In the genomic region with DNA sequence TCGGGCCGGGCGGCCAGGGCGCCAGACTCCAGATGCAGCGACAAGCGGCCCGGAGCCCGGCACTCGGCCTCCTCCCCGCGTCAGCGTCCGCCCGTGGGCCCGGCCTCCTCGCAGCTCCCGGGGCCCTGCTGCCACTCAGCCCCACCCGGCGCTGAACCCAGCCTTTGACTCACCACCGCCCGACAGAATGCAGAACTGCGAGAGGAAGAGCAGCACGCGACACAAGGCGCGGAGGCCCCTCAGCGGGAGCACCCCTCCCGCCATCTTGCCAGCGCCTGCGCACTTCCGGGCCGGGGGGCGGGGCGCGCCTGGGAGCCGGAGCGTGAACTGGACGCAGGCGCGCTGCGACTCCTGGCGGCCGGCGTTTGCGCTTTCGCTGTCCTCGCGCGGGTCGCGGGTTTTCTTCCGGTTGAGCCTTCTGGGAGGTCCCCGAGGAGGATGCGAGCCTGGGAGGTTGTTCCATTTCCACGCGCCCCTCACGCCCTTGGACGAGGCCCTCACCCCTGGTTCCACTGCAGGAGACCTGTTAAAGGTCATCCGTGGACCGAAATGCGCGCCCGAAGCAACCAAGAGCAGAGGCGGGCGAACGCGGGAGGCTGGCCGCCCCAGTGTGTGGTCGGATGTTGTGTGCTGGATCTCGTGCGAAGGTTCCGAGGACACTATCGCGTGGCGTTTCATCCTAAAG, we compare ENCODE assay signal across 1 cellular context.
TF ChIP-seq lines count a peak whose summit lies in the region.

TSS of gene TM2D3 (minus strand) at position 284 of the 685 bp plus-strand sequence. CDS start at position 264, 20 bp downstream.

TF ChIP-seq in GM12878, 131 proteins besides CTCF, POLR2A, EP300 and RAD21 (continued from another document and continues in another):
- TF ChIP-seq IRF5 (IDR thresholded peaks at IDR 0.05; ENCODE audit: borderline replicate concordance) (no peak), ZZZ3 (IDR thresholded peaks at IDR 0.05; ENCODE audit: control insufficient read depth, insufficient read length, low read depth) (no peak), MYC (IDR thresholded peaks at IDR 0.05; ENCODE audit: insufficient read depth, insufficient read length, insufficient replicate concordance, low read length, severe bottlenecking) (peak; percentile 86), IKZF2 (IDR thresholded peaks at IDR 0.05) (0 out of 4 replicates have a peak, but pooled peaks of 1 of the 2 experiments have one; percentile 40), ZNF207 (IDR thresholded peaks at IDR 0.05; ENCODE audit: borderline replicate concordance) (peak; percentile 77; the same call in 1 of the 2 replicates), RBBP5 (conservative IDR thresholded peaks at IDR 0.05) (no peak), ZBTB4 (CRISPR knock-in tag; IDR thresholded peaks at IDR 0.05) (no peak), ZNF274 (IDR thresholded peaks at IDR 0.05; ENCODE audit: insufficient read depth, insufficient read length) (no peak), NR2C2 (IDR thresholded peaks at IDR 0.05; ENCODE audit: borderline replicate concordance, control insufficient read depth, insufficient read length, low read depth) (no peak), KAT2A (conservative IDR thresholded peaks at IDR 0.05; ENCODE audit: control insufficient read depth, low read depth, low read length) (no peak), SREBF1 (IDR thresholded peaks at IDR 0.05; ENCODE audit: low read length) (no peak), ZSCAN29 (IDR thresholded peaks at IDR 0.05) (no peak), SP1 (IDR thresholded peaks at IDR 0.05; ENCODE audit: low read depth, low read length) (no peak), TARDBP (IDR thresholded peaks at IDR 0.05; ENCODE audit: borderline replicate concordance) (no peak), RELB (IDR thresholded peaks at IDR 0.05; ENCODE audit: low read depth) (no peak), BACH1 (IDR thresholded peaks at IDR 0.05; ENCODE audit: borderline replicate concordance) (peak; percentile 91), ETV6 (conservative IDR thresholded peaks at IDR 0.05 in 1 of 2, IDR thresholded peaks at IDR 0.05 in 1 of 2; ENCODE audit: borderline replicate concordance in 1 of 2, low read depth in 1 of 2) (0 out of 4 replicates have a peak, but pooled peaks of 1 of the 2 experiments have one; percentile 11), IRF3 (IDR thresholded peaks at IDR 0.05) (no peak), NFIC (IDR thresholded peaks at IDR 0.05; ENCODE audit: low read depth, low read length) (no peak), TCF7 (IDR thresholded peaks at IDR 0.05; ENCODE audit: borderline replicate concordance) (no peak), ATF3 (IDR thresholded peaks at IDR 0.05; ENCODE audit: borderline replicate concordance, extremely low read depth, low read depth, low read length) (no peak), SUPT20H (IDR thresholded peaks at IDR 0.05; ENCODE audit: borderline replicate concordance, control insufficient read depth, low read depth, low read length) (no peak), NR2F1 (conservative IDR thresholded peaks at IDR 0.05) (peak; percentile 63), ZNF384 (IDR thresholded peaks at IDR 0.05; ENCODE audit: borderline replicate concordance, low read depth, low read length) (no peak), YY1 (IDR thresholded peaks at IDR 0.05; ENCODE audit: low read depth, low read length) (peak; percentile 97), ZNF217 (IDR thresholded peaks at IDR 0.05) (no peak), ZNF592 (IDR thresholded peaks at IDR 0.05) (no peak), TCF12 (IDR thresholded peaks at IDR 0.05; ENCODE audit: low read depth, low read length) (peak; percentile 52; the same call in 1 of the 2 replicates), TCF3 (IDR thresholded peaks at IDR 0.05; ENCODE audit: borderline replicate concordance, insufficient read depth, low read depth, low read length) (peak; percentile 46; the same call in 1 of the 2 replicates), STAT3 (IDR thresholded peaks at IDR 0.05; ENCODE audit: low read depth, low read length) (no peak), BMI1 (IDR thresholded peaks at IDR 0.05; ENCODE audit: borderline replicate concordance) (no peak), BHLHE40 (IDR thresholded peaks at IDR 0.05; ENCODE audit: borderline replicate concordance in 1 of 2, low read depth in 2 of 2, low read length in 1 of 2) (peak; percentile 94 to 99), RUNX3 (IDR thresholded peaks at IDR 0.05; ENCODE audit: low read length) (peak; percentile 50; the same call in 1 of the 2 replicates), JUND (IDR thresholded peaks at IDR 0.05; ENCODE audit: low read depth, low read length) (0 out of 2 replicates have a peak, but pooled peaks have one; percentile 4), PAX5 (IDR thresholded peaks at IDR 0.05; ENCODE audit: borderline replicate concordance, low read depth, low read length) (peak; percentile 95), STAT1 (conservative IDR thresholded peaks at IDR 0.05) (peak; percentile 60; the same call in 1 of the 2 replicates), RFX5 (IDR thresholded peaks at IDR 0.05; ENCODE audit: low read depth, low read length) (no peak)
- TF ChIP-seq, protein P1, sequence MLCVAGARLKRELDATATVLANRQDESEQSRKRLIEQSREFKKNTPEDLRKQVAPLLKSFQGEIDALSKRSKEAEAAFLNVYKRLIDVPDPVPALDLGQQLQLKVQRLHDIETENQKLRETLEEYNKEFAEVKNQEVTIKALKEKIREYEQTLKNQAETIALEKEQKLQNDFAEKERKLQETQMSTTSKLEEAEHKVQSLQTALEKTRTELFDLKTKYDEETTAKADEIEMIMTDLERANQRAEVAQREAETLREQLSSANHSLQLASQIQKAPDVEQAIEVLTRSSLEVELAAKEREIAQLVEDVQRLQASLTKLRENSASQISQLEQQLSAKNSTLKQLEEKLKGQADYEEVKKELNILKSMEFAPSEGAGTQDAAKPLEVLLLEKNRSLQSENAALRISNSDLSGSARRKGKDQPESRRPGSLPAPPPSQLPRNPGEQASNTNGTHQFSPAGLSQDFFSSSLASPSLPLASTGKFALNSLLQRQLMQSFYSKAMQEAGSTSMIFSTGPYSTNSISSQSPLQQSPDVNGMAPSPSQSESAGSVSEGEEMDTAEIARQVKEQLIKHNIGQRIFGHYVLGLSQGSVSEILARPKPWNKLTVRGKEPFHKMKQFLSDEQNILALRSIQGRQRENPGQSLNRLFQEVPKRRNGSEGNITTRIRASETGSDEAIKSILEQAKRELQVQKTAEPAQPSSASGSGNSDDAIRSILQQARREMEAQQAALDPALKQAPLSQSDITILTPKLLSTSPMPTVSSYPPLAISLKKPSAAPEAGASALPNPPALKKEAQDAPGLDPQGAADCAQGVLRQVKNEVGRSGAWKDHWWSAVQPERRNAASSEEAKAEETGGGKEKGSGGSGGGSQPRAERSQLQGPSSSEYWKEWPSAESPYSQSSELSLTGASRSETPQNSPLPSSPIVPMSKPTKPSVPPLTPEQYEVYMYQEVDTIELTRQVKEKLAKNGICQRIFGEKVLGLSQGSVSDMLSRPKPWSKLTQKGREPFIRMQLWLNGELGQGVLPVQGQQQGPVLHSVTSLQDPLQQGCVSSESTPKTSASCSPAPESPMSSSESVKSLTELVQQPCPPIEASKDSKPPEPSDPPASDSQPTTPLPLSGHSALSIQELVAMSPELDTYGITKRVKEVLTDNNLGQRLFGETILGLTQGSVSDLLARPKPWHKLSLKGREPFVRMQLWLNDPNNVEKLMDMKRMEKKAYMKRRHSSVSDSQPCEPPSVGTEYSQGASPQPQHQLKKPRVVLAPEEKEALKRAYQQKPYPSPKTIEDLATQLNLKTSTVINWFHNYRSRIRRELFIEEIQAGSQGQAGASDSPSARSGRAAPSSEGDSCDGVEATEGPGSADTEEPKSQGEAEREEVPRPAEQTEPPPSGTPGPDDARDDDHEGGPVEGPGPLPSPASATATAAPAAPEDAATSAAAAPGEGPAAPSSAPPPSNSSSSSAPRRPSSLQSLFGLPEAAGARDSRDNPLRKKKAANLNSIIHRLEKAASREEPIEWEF (IDR thresholded peaks at IDR 0.05; ENCODE audit: insufficient replicate concordance, low read depth, low read length) = no peak
- TF ChIP-seq, protein P2, sequence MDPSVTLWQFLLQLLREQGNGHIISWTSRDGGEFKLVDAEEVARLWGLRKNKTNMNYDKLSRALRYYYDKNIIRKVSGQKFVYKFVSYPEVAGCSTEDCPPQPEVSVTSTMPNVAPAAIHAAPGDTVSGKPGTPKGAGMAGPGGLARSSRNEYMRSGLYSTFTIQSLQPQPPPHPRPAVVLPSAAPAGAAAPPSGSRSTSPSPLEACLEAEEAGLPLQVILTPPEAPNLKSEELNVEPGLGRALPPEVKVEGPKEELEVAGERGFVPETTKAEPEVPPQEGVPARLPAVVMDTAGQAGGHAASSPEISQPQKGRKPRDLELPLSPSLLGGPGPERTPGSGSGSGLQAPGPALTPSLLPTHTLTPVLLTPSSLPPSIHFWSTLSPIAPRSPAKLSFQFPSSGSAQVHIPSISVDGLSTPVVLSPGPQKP (IDR thresholded peaks at IDR 0.05; ENCODE audit: low read depth, low read length) = peak; percentile 85
